22 cellular contexts compared by ENCODE assay signal in the genomic region with DNA sequence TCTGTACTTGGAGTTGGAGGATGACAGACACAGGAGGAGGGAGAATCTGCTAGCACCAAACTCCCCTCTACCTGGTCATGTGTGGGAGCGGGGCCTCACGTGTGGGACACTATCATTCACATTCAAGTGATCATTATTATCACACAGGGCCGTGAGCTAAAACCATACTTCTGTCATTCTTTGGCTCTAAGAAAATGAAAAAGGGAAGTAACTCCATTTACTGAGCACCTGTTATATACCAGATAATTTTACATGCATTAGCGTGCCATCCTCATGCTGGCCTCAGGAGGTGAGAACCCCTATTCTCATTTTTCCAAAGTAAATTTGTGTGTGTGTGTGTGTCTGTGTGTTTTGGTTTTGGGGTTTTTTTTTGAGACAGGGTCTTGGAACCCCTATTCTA.
"Had no signal": no experiment of that assay in that cellular context is flagged by ENCODE, and none has a peak within 500 bp of the region (broad histone marks: within the 10 kb centered on the region; RNA-seq: fewer than 3 reads in every experiment).

No MANE protein-coding gene starts in this region.

- H3K4me3 Mint-ChIP-seq: activated naive CD4-positive, alpha-beta T cell treated with anti-CD3 and anti-CD28 coated beads, Interleukin-2, amount 50 U/mL, for 24 hours; naive thymus-derived CD4-positive, alpha-beta T cell; stimulated activated effector memory CD8-positive, alpha-beta T cell treated with anti-CD3 and anti-CD28 coated beads, Interleukin-12 subunit alpha, Interleukin-12 subunit beta, amount 100 ng/mL, for 72 hours; T-helper 17 cell had no signal

- H3K9me3 Mint-ChIP-seq: activated naive CD4-positive, alpha-beta T cell treated with anti-CD3 and anti-CD28 coated beads, Interleukin-2, amount 50 U/mL, for 24 hours; stimulated activated effector memory CD8-positive, alpha-beta T cell treated with anti-CD3 and anti-CD28 coated beads, Interleukin-12 subunit alpha, Interleukin-12 subunit beta, amount 100 ng/mL, for 72 hours had no signal

- H3K27ac ChIP-seq: brain microvascular endothelial cell, hepatocyte, left lung, right lobe of liver, stomach, transverse colon had no signal

- H3K4me1 ChIP-seq: left lung, right lobe of liver had no signal

- H3K36me3 ChIP-seq: brain microvascular endothelial cell, left lung, right lobe of liver, stomach, transverse colon had no signal

- ATAC-seq: left lung; naive thymus-derived CD4-positive, alpha-beta T cell; right lobe of liver; stimulated activated effector memory CD8-positive, alpha-beta T cell treated with anti-CD3 and anti-CD28 coated beads, Interleukin-12 subunit alpha, Interleukin-12 subunit beta, amount 100 ng/mL, for 72 hours; T-helper 17 cell had no signal

- H3K4me1 Mint-ChIP-seq: activated naive CD4-positive, alpha-beta T cell treated with anti-CD3 and anti-CD28 coated beads, Interleukin-2, amount 50 U/mL, for 24 hours; naive thymus-derived CD4-positive, alpha-beta T cell; stimulated activated effector memory CD8-positive, alpha-beta T cell treated with anti-CD3 and anti-CD28 coated beads, Interleukin-12 subunit alpha, Interleukin-12 subunit beta, amount 100 ng/mL, for 72 hours; T-helper 17 cell had no signal

- H3K27me3 ChIP-seq: brain microvascular endothelial cell, hepatocyte, right lobe of liver had no signal

- H3K27ac Mint-ChIP-seq: activated naive CD4-positive, alpha-beta T cell treated with anti-CD3 and anti-CD28 coated beads, Interleukin-2, amount 50 U/mL, for 24 hours; naive thymus-derived CD4-positive, alpha-beta T cell; stimulated activated effector memory CD8-positive, alpha-beta T cell treated with anti-CD3 and anti-CD28 coated beads, Interleukin-12 subunit alpha, Interleukin-12 subunit beta, amount 100 ng/mL, for 72 hours; T-helper 17 cell had no signal

- H3K36me3 Mint-ChIP-seq: activated naive CD4-positive, alpha-beta T cell treated with anti-CD3 and anti-CD28 coated beads, Interleukin-2, amount 50 U/mL, for 24 hours; naive thymus-derived CD4-positive, alpha-beta T cell; stimulated activated effector memory CD8-positive, alpha-beta T cell treated with anti-CD3 and anti-CD28 coated beads, Interleukin-12 subunit alpha, Interleukin-12 subunit beta, amount 100 ng/mL, for 72 hours had no signal

- H3K4me2 ChIP-seq: hepatocyte had no signal

- H3K9me3 ChIP-seq: left lung, right lobe of liver, stomach, transverse colon had no signal

- DNase-seq: activated CD4-positive, alpha-beta T cell treated with anti-CD3 and anti-CD28 coated beads for 1 hour; activated gamma-delta T cell treated with Interleukin-2 at 50 U/mL for 16 hours; activated T-cell treated with anti-CD3 and anti-CD28 coated beads, Interleukin-2, amount 50 U/mL, for 1 hour; brain microvascular endothelial cell; caudate nucleus; dermis blood vessel endothelial cell; effector CD8-positive, alpha-beta T cell; erythroblast; foreskin fibroblast; kidney glomerular epithelial cell; naive thymus-derived CD4-positive, alpha-beta T cell; small intestine; stimulated activated CD4-positive, alpha-beta T cell treated with anti-CD3 and anti-CD28 coated beads, Interleukin-2, amount 100 ng/mL, for 24 hours; stomach; T-helper 17 cell; transverse colon had no signal

- H2AFZ ChIP-seq: hepatocyte had no signal

- H3K4me3 ChIP-seq: hepatocyte, left lung, lung, right lobe of liver, stomach, transverse colon had no signal
